22 cellular contexts compared by ENCODE assay signal in the genomic region with DNA sequence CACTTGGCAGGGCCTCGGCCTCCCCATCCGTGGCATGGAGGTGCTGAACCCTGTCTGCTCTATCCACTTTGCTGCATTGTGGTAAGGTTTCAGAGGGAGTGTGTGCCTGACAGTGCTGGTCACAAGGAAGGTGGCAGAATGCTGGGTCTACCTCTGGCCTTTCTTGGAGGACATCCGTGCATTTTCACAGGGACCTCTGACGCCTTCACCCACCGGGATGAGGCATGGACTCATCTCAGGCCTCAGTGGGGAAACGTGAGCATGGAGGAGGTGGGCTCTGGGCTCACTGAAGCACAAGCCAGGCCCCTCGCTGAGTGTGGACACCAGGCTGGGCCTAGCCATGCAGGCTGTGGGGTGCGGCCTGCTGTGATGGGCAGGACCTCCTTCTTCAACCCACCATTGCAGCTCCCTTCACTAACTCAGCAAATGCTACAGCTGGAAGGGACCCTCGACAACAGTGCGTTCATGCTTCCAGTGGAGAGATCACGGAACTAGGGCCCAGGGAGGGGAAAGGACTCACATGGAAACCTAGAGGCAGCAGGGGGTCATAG. TPM values are rescaled to one million over a fixed set of nuclear protein-coding genes. Genes with fewer than 3 reads are reported as not detected.
"Had no signal": no experiment of that assay in that cellular context is flagged by ENCODE, and none has a peak within 500 bp of the region (broad histone marks: within the 10 kb centered on the region; RNA-seq: fewer than 3 reads in every experiment).

No MANE protein-coding gene starts in this region.

- H3K27me3 ChIP-seq: neural progenitor cell, thyroid gland had no signal

- H3K27me3 Mint-ChIP-seq: activated naive CD8-positive, alpha-beta T cell treated with anti-CD3 and anti-CD28 coated beads, Interleukin-2, amount 50 U/mL, for 24 hours; T-cell had no signal

- H3K27ac Mint-ChIP-seq: activated naive CD8-positive, alpha-beta T cell treated with anti-CD3 and anti-CD28 coated beads, Interleukin-2, amount 50 U/mL, for 24 hours; effector memory CD8-positive, alpha-beta T cell; immature natural killer cell; T-cell had no signal

- H3K36me3 Mint-ChIP-seq: immature natural killer cell, neural progenitor cell, T-cell had no signal

- H3K4me2 ChIP-seq: neural progenitor cell had no signal

- ATAC-seq: activated naive CD8-positive, alpha-beta T cell treated with anti-CD3 and anti-CD28 coated beads, Interleukin-2, amount 50 U/mL, for 24 hours; effector memory CD8-positive, alpha-beta T cell; left cardiac atrium; T-cell had no signal

- H3K9me3 Mint-ChIP-seq: activated naive CD8-positive, alpha-beta T cell treated with anti-CD3 and anti-CD28 coated beads, Interleukin-2, amount 50 U/mL, for 24 hours; effector memory CD8-positive, alpha-beta T cell; immature natural killer cell; neural progenitor cell; T-cell had no signal

- H3K27ac ChIP-seq: epithelial cell of prostate, neural progenitor cell, parathyroid adenoma, thyroid gland had no signal

- H3K9ac ChIP-seq: neural progenitor cell, parathyroid adenoma had no signal

- H3K4me1 ChIP-seq: neural progenitor cell, parathyroid adenoma, thyroid gland had no signal

- DNase-seq: activated CD4-positive, alpha-beta T cell treated with anti-CD3 and anti-CD28 coated beads for 1 hour; activated CD4-positive, alpha-beta T cell treated with anti-CD3 and anti-CD28 coated beads, Interleukin-2, amount 50 U/mL, for 4 hours; activated naive CD8-positive, alpha-beta T cell treated with anti-CD3 and anti-CD28 coated beads, Interleukin-2, amount 50 U/mL, for 24 hours; dermis blood vessel endothelial cell; effector memory CD8-positive, alpha-beta T cell; foreskin melanocyte; immature natural killer cell; left cardiac atrium; midbrain; stimulated activated CD4-positive, alpha-beta T cell treated with anti-CD3 and anti-CD28 coated beads, Interleukin-12 subunit alpha, Interleukin-12 subunit beta, amount 100 ng/mL, for 4 hours; stimulated activated CD4-positive, alpha-beta T cell treated with anti-CD3 and anti-CD28 coated beads, Interleukin-2, amount 100 ng/mL, for 24 hours; T-helper 9 cell; thyroid gland had no signal

- H3K9me3 ChIP-seq: thyroid gland had no signal

- H3K4me3 Mint-ChIP-seq: activated naive CD8-positive, alpha-beta T cell treated with anti-CD3 and anti-CD28 coated beads, Interleukin-2, amount 50 U/mL, for 24 hours; effector memory CD8-positive, alpha-beta T cell; immature natural killer cell; neural progenitor cell; T-cell had no signal

- H3K4me1 Mint-ChIP-seq: activated naive CD8-positive, alpha-beta T cell treated with anti-CD3 and anti-CD28 coated beads, Interleukin-2, amount 50 U/mL, for 24 hours; immature natural killer cell; T-cell had no signal

- H2AFZ ChIP-seq: neural progenitor cell, parathyroid adenoma had no signal

- H3K36me3 ChIP-seq: neural progenitor cell, thyroid gland had no signal

- H3K4me3 ChIP-seq: lung, neural progenitor cell, thyroid gland had no signal

RNA-seq across cellular contexts. Expression of a gene that starts 8.6 kb away (rescaled TPM):
- total RNA-seq: aorta, cerebellum, dermis blood vessel endothelial cell, fibroblast of lung, left cardiac atrium, lung, myocyte, T-cell, thyroid gland had no signal
- polyA plus RNA-seq: aorta, fibroblast of lung, immature natural killer cell, lung had no signal
